In genomic region chr10:57806675-57807074, GRCh38 we compare ENCODE assay signal across 34 cellular contexts.
DNase-seq lines count a peak whose midpoint lies in the region; ATAC-seq, FAIRE-seq and TF ChIP-seq lines count a peak whose summit lies in the region.
"Had no signal": no experiment of that assay in that cellular context is flagged by ENCODE, and none has a peak within 500 bp of the region (broad histone marks: within the 10 kb centered on the region; RNA-seq: fewer than 3 reads in every experiment).

No MANE protein-coding gene starts in this region.

- H3K9me3 ChIP-seq in A549, result no peaks in the 10 kb centered on the region
- H3K9me3 ChIP-seq in HAP-1, result no peaks in the 10 kb centered on the region
- H3K9me3 ChIP-seq: BE2C; BLaER1; BLaER1 treated with 17β-estradiol and CSF1 and Interleukin-3, amounts not matched to agents 10 nM and 100 nM; Caco-2 had no signal

- TF ChIP-seq POLR2A in A549 (IDR thresholded peaks at IDR 0.05; ENCODE audit: low read length) (no peak), erythroblast (IDR thresholded peaks at IDR 0.05; ENCODE audit: low read length) (no peak)

- no peaks in the 10 kb centered on the region for H3K4me1 ChIP-seq in A549
- H3K4me1 ChIP-seq in HAP-1, result peaks cover 83% of the 10 kb centered on the region
- H3K4me1 ChIP-seq: BE2C; BLaER1; BLaER1 treated with 17β-estradiol and CSF1 and Interleukin-3, amounts not matched to agents 10 nM and 100 nM; Caco-2 had no signal

- no peak for TF ChIP-seq RAD21 in A549 (conservative IDR thresholded peaks at IDR 0.05 in 1 of 2, IDR thresholded peaks at IDR 0.05 in 1 of 2)

- H3K27ac ChIP-seq in A549, result no peak overlapping the region
- H3K27ac ChIP-seq: 22Rv1; BLaER1; BLaER1 treated with 17β-estradiol and CSF1 and Interleukin-3, amounts not matched to agents 10 nM and 100 nM; C4-2B had no signal

- H3K36me3 ChIP-seq in HAP-1 (replicated peaks), result no peaks in the 10 kb centered on the region
- H3K36me3 ChIP-seq: BE2C; BLaER1; BLaER1 treated with 17β-estradiol and CSF1 and Interleukin-3, amounts not matched to agents 10 nM and 100 nM had no signal

- no peak overlapping the region for H3K4me3 ChIP-seq in A549
- H3K4me3 ChIP-seq in HAP-1, result no peak overlapping the region
- H3K4me3 ChIP-seq: BLaER1; BLaER1 treated with 17β-estradiol and CSF1 and Interleukin-3, amounts not matched to agents 10 nM and 100 nM had no signal

- POLR2A ChIA-PET in A549 (lab: Yijun Ruan, JAX), result no interaction called here

- ATAC-seq in A549, result no peak
- no peak for ATAC-seq in HG02938 (IDR thresholded peaks at IDR 0.05; ENCODE audit: unreplicated experiment)
- ATAC-seq: CD8-positive, alpha-beta T cell had no signal

- H3K27me3 ChIP-seq in HAP-1 (ENCODE audit: low read depth), result no peaks in the 10 kb centered on the region
- H3K27me3 ChIP-seq: BE2C; BLaER1; BLaER1 treated with 17β-estradiol and CSF1 and Interleukin-3, amounts not matched to agents 10 nM and 100 nM had no signal

- in situ Hi-C loops in HAP-1 (cut with MboI; ENCODE audit: low sequenced_read_pairs), result no loop called here

- no peak for DNase-seq in A549 (ENCODE audit: low read depth in 1 of 2, low spot score in 1 of 2)
- DNase-seq in HAP-1 (ENCODE audit: low spot score in 2 of 2), result peak; percentile 54 to 60
- peak; percentile 40 for DNase-seq in HT-29 (ENCODE audit: low spot score)
- peak; percentile 10 for DNase-seq in OCI-M1 (lab: John Stamatoyannopoulos, UW)
- DNase-seq in A172 (ENCODE audit: low spot score), result no peak
- no peak for DNase-seq in erythroblast (lab: John Stamatoyannopoulos, UW)
- DNase-seq in NCI-H82 treated with DMSO at 0.1 percent for 48 hours (lab: John Stamatoyannopoulos, UW; ENCODE audit: unreplicated experiment), result no peak
- DNase-seq: 8988T; ACHN; AML-193; BE2C; C1 segment of cervical spinal cord; Caco-2; Calu3; CD4-positive, alpha-beta memory T cell; CD4-positive, alpha-beta T cell; CD4-positive, CD25-positive, alpha-beta regulatory T cell; CD8-positive, alpha-beta memory T cell; CD8-positive, alpha-beta T cell; COR-L47; DMS 273 treated with DMSO at 0.1 percent for 48 hours; DMS153; DMS53; DMS79; DMS79 treated with DMSO at 0.1 percent for 48 hours; DND-41; EL had no signal

- FAIRE-seq in A549 (lab: Jason Lieb, UNC), result peak; percentile 7
- FAIRE-seq: A204.1, D721Med had no signal

- H3K4me2 ChIP-seq in A549, result no peak overlapping the region
- H3K4me2 ChIP-seq: BLaER1; BLaER1 treated with 17β-estradiol and CSF1 and Interleukin-3, amounts not matched to agents 10 nM and 100 nM had no signal

- TF ChIP-seq CTCF in A549 (IDR thresholded peaks at IDR 0.05), result no peak

- WGBS in A549 (ENCODE audit: missing lambda C conversion rate), result 59% methylated on average over 2 of the region's 2 CpGs

- TF ChIP-seq EP300 in A549 (IDR thresholded peaks at IDR 0.05), result no peak

- CTCF ChIA-PET in A549 (lab: Yijun Ruan, JAX), result interaction anchor here (1.7 kb wide), 1 partner anchor 258 kb away, joined by 5 read pairs; no protein-coding TSS in a partner anchor

TF ChIP-seq in A549, 52 proteins besides CTCF, POLR2A, EP300 and RAD21:
- TF ChIP-seq NFE2L2 (conservative IDR thresholded peaks at IDR 0.05; ENCODE audit: low read length), result no peak
- no peak for TF ChIP-seq POLR2AphosphoS2 (conservative IDR thresholded peaks at IDR 0.05; ENCODE audit: low read length)
- no peak for TF ChIP-seq ZSCAN20 (CRISPR knock-in tag; IDR thresholded peaks at IDR 0.05)
- TF ChIP-seq ZFP36 (IDR thresholded peaks at IDR 0.05; ENCODE audit: borderline replicate concordance, partially characterized antibody), result no peak
- no peak for TF ChIP-seq ELK1 (IDR thresholded peaks at IDR 0.05; ENCODE audit: low read depth, low read length)
- no peak for TF ChIP-seq FOSB (CRISPR knock-in tag; IDR thresholded peaks at IDR 0.05)
- no peak for TF ChIP-seq RCOR1 (IDR thresholded peaks at IDR 0.05; ENCODE audit: low read depth, low read length)
- no peak for TF ChIP-seq HOXB13 (CRISPR knock-in tag; IDR thresholded peaks at IDR 0.05; ENCODE audit: low read depth)

Comparison
In these comparisons a context has a peak if more than half of its experiments do, and no peak if none do; other contexts are left out.
1. DNase-seq: peak in HAP-1 (2 of 2), HT-29 (single experiment) and OCI-M1 (single experiment); none in A549 (0 of 2), A172 (single experiment), erythroblast (0 of 2) and NCI-H82 treated with DMSO at 0.1 percent for 48 hours (single experiment).